Comparison of ENCODE assay signal across 18 cellular contexts in genomic region chr20:11979306-11980128, GRCh38.
DNase-seq lines count a peak whose midpoint lies in the region; ATAC-seq and TF ChIP-seq lines count a peak whose summit lies in the region.
"Had no signal": no experiment of that assay in that cellular context is flagged by ENCODE, and none has a peak within 500 bp of the region (broad histone marks: within the 10 kb centered on the region; RNA-seq: fewer than 3 reads in every experiment).

No MANE protein-coding gene starts in this region.

- peak; percentile 89 for ATAC-seq in GM18909 (IDR thresholded peaks at IDR 0.05; ENCODE audit: poor library complexity, unreplicated experiment)
- peak; percentile 85 for ATAC-seq in HG03066 (IDR thresholded peaks at IDR 0.05; ENCODE audit: low read depth, unreplicated experiment)
- no peak for ATAC-seq in HG02870 (IDR thresholded peaks at IDR 0.05; ENCODE audit: unreplicated experiment)
- ATAC-seq in GM21360 (IDR thresholded peaks at IDR 0.05; ENCODE audit: unreplicated experiment): no peak
- ATAC-seq: activated CD8-positive, alpha-beta memory T cell treated with anti-CD3 and anti-CD28 coated beads, Interleukin-2, amount 10 ng/mL, durations not matched to agents 7 days and 5 days had no signal

- no peaks in the 10 kb centered on the region for H3K4me1 Mint-ChIP-seq in mesothelial cell of epicardium
- H3K4me1 Mint-ChIP-seq: activated CD8-positive, alpha-beta memory T cell treated with anti-CD3 and anti-CD28 coated beads, Interleukin-2, amount 10 ng/mL, durations not matched to agents 7 days and 5 days; CD4-positive, alpha-beta memory T cell; memory B cell had no signal

- TF ChIP-seq CTCF in mesothelial cell of epicardium (IDR thresholded peaks at IDR 0.05; ENCODE audit: unreplicated experiment): no peak

- intact Hi-C loops in cardiac septum (cut with DNase I): no loop called here

- DNase-seq in ELF-1 (ENCODE audit: low read depth, low spot score): peak; percentile 19
- DNase-seq in RPMI8226: peak; percentile 19
- no peak for DNase-seq in mesothelial cell of epicardium (ENCODE audit: low spot score in 2 of 2, unreplicated experiment in 2 of 2)
- DNase-seq in cardiac septum (ENCODE audit: low spot score): no peak
- DNase-seq: activated CD4-positive, CD25-positive, alpha-beta regulatory T cell treated with anti-CD3 and anti-CD28 coated beads, Interleukin-2, amount 50 U/mL, for 72 hours; activated CD8-positive, alpha-beta memory T cell treated with anti-CD3 and anti-CD28 coated beads, Interleukin-2, amount 10 ng/mL, durations not matched to agents 7 days and 5 days; activated gamma-delta T cell treated with Interleukin-2 at 50 U/mL for 16 hours; CD4-positive, alpha-beta memory T cell; glutamatergic neuron; KG1; NCI-H187 treated with DMSO at 0.1 percent for 48 hours; SHP77 treated with DMSO at 0.1 percent for 48 hours; stomach had no signal

- no peak overlapping the region for H3K27ac Mint-ChIP-seq in mesothelial cell of epicardium
- H3K27ac Mint-ChIP-seq: activated CD8-positive, alpha-beta memory T cell treated with anti-CD3 and anti-CD28 coated beads, Interleukin-2, amount 10 ng/mL, durations not matched to agents 7 days and 5 days; CD4-positive, alpha-beta memory T cell; memory B cell had no signal

- peaks cover 8% of the 10 kb centered on the region for H3K27me3 Mint-ChIP-seq in mesothelial cell of epicardium (ENCODE audit: low read depth)
- H3K27me3 Mint-ChIP-seq: activated CD8-positive, alpha-beta memory T cell treated with anti-CD3 and anti-CD28 coated beads, Interleukin-2, amount 10 ng/mL, durations not matched to agents 7 days and 5 days; CD4-positive, alpha-beta memory T cell; memory B cell had no signal

- no peak overlapping the region for H3K4me3 Mint-ChIP-seq in mesothelial cell of epicardium
- H3K4me3 Mint-ChIP-seq: activated CD8-positive, alpha-beta memory T cell treated with anti-CD3 and anti-CD28 coated beads, Interleukin-2, amount 10 ng/mL, durations not matched to agents 7 days and 5 days; CD4-positive, alpha-beta memory T cell; memory B cell had no signal

- H3K36me3 Mint-ChIP-seq in mesothelial cell of epicardium: peaks cover 1% of the 10 kb centered on the region
- H3K36me3 Mint-ChIP-seq: activated CD8-positive, alpha-beta memory T cell treated with anti-CD3 and anti-CD28 coated beads, Interleukin-2, amount 10 ng/mL, durations not matched to agents 7 days and 5 days; CD4-positive, alpha-beta memory T cell; memory B cell had no signal

- H3K9me3 Mint-ChIP-seq in mesothelial cell of epicardium: peaks cover 7% of the 10 kb centered on the region

Comparison
In these comparisons a context has a peak if more than half of its experiments do, and no peak if none do; other contexts are left out.
1. DNase-seq: peak in ELF-1 (single experiment) and RPMI8226 (single experiment); none in mesothelial cell of epicardium (0 of 2) and cardiac septum (single experiment).
2. ATAC-seq: peak in GM18909 (single experiment) and HG03066 (single experiment); none in HG02870 (single experiment) and GM21360 (single experiment).